In genomic region chr6:31791324-31792089, GRCh38 we compare ENCODE assay signal across 8 cellular contexts. TPM values are rescaled to one million over a fixed set of nuclear protein-coding genes. Genes with fewer than 3 reads are reported as not detected.
DNase-seq lines count a peak whose midpoint lies in the region; ATAC-seq and TF ChIP-seq lines count a peak whose summit lies in the region.

No MANE protein-coding gene starts in this region.

- peaks cover 44% of the 10 kb centered on the region for H3K4me1 ChIP-seq in Karpas-422 (ENCODE audit: low read length)

- H3K27me3 ChIP-seq in Karpas-422 (ENCODE audit: low read length) = no peaks in the 10 kb centered on the region
- H3K27me3 ChIP-seq in SU-DHL-6 (ENCODE audit: low read length) = no peaks in the 10 kb centered on the region

- H3F3A ChIP-seq in SU-DHL-6 (ENCODE audit: insufficient read depth) = peaks cover 39% of the 10 kb centered on the region

- H3K4me1 Mint-ChIP-seq in osteocyte (ENCODE audit: unreplicated experiment) = peaks cover 17% of the 10 kb centered on the region

- peak overlapping the region; percentile 70 for H3K27ac Mint-ChIP-seq in osteocyte (ENCODE audit: unreplicated experiment)

- H3K9me3 Mint-ChIP-seq in osteocyte (ENCODE audit: unreplicated experiment) = no peaks in the 10 kb centered on the region

- H3K79me2 ChIP-seq in Karpas-422 (ENCODE audit: low read length) = peaks cover 38% of the 10 kb centered on the region
- peaks cover 32% of the 10 kb centered on the region for H3K79me2 ChIP-seq in SU-DHL-6 (ENCODE audit: insufficient read depth, low read length)

- no peak overlapping the region for H3K9ac ChIP-seq in Karpas-422 (ENCODE audit: low read length)
- H3K9ac ChIP-seq in SU-DHL-6 (ENCODE audit: low read length) = no peak overlapping the region

- H3K27ac ChIP-seq in Karpas-422 (ENCODE audit: low read length) (no peak overlapping the region), SU-DHL-6 (ENCODE audit: low read depth, low read length) (no peak overlapping the region)

- H2AFZ ChIP-seq in Karpas-422 (ENCODE audit: low read length) (no peak overlapping the region), SU-DHL-6 (ENCODE audit: low read depth, low read length, severe bottlenecking) (no peak overlapping the region)

- no peaks in the 10 kb centered on the region for H3K9me2 ChIP-seq in Karpas-422 (replicated peaks; ENCODE audit: insufficient read depth, low read length)
- H3K9me2 ChIP-seq in SU-DHL-6 (replicated peaks; ENCODE audit: insufficient read depth, low read length) = no peaks in the 10 kb centered on the region

- peak; percentile 41 for DNase-seq in activated T-cell treated with anti-CD3 and anti-CD28 coated beads, Interleukin-2, amount 50 U/mL, for 1 hour
- DNase-seq in activated T-cell treated with anti-CD3 and anti-CD28 coated beads for 4 hours = no peak
- DNase-seq in Karpas-422 = peak; percentile 81
- peak; percentile 90 for DNase-seq in epidermal melanocyte (ENCODE audit: insufficient read length, low spot score)
- DNase-seq in osteocyte (ENCODE audit: extremely low spot score, unreplicated experiment) = no peak
- DNase-seq in NCI-H187 (lab: John Stamatoyannopoulos, UW) = no peak

- peaks cover 10% of the 10 kb centered on the region for H3K36me3 Mint-ChIP-seq in osteocyte (ENCODE audit: unreplicated experiment)

- TF ChIP-seq CTCF in SU-DHL-6 (IDR thresholded peaks at IDR 0.05; ENCODE audit: insufficient read depth, low read length, poor library complexity, severe bottlenecking) (peak; percentile 85), osteocyte (IDR thresholded peaks at IDR 0.05) (peak; percentile 66)

- no peak overlapping the region for H3K4me3 Mint-ChIP-seq in osteocyte (ENCODE audit: unreplicated experiment)

- H3K9me3 ChIP-seq in Karpas-422 (ENCODE audit: low read length) (no peaks in the 10 kb centered on the region), SU-DHL-6 (ENCODE audit: insufficient read depth, low read length) (no peaks in the 10 kb centered on the region)

- H3K4me2 ChIP-seq in Karpas-422 (ENCODE audit: low read depth, low read length, poor library complexity, severe bottlenecking) (no peak overlapping the region), SU-DHL-6 (ENCODE audit: low read depth, low read length, poor library complexity, severe bottlenecking) (no peak overlapping the region)

- no peaks in the 10 kb centered on the region for H3K27me3 Mint-ChIP-seq in osteocyte (ENCODE audit: unreplicated experiment)

- peaks cover 14% of the 10 kb centered on the region for H3K36me3 ChIP-seq in Karpas-422 (ENCODE audit: insufficient read depth, low read length)
- H3K36me3 ChIP-seq in SU-DHL-6 (ENCODE audit: low read length) = peaks cover 24% of the 10 kb centered on the region

- H3K4me3 ChIP-seq in Karpas-422 (ENCODE audit: low read length) (no peak overlapping the region), SU-DHL-6 (ENCODE audit: insufficient read depth, low read length, poor library complexity, severe bottlenecking) (no peak overlapping the region)

- H4K20me1 ChIP-seq in Karpas-422 (ENCODE audit: insufficient read depth, low read depth, low read length) (no peaks in the 10 kb centered on the region), SU-DHL-6 (ENCODE audit: low read depth, low read length) (peaks cover 4% of the 10 kb centered on the region; the same call in 1 of the 2 replicates)

- ATAC-seq in GM21576 (IDR thresholded peaks at IDR 0.05; ENCODE audit: unreplicated experiment) = no peak

RNA-seq across cellular contexts. Expression of gene VARS1, which starts 4.0 kb away (rescaled TPM):
- 38.0 and 43.0 TPM in 2 replicates for total RNA-seq in Karpas-422 (2014; rRNA removed; shearing (Covaris generic); ENCODE audit: low replicate concordance)
- total RNA-seq in osteocyte = 73.0 and 73.4 TPM in 2 replicates

RNA-seq across cellular contexts. Expression of gene VWA7, which starts 14.4 kb away (rescaled TPM):
- 0.29 and 0.34 TPM in 2 replicates for total RNA-seq in Karpas-422 (2014; rRNA removed; shearing (Covaris generic); ENCODE audit: low replicate concordance)
- 0.50 and 0.94 TPM in 2 replicates for total RNA-seq in osteocyte

RNA-seq across cellular contexts. Expression of gene LSM2, which starts 15.3 kb away (rescaled TPM):
- total RNA-seq in Karpas-422 (2014; rRNA removed; shearing (Covaris generic); ENCODE audit: low replicate concordance) = 44.9 and 57.4 TPM in 2 replicates
- total RNA-seq in osteocyte = 50.6 and 54.3 TPM in 2 replicates

RNA-seq across cellular contexts. Expression of gene HSPA1L, which starts 23.6 kb away (rescaled TPM):
- 0.72 TPM in 1 of 2 replicates, not detected in the other for total RNA-seq in Karpas-422 (2014; rRNA removed; shearing (Covaris generic); ENCODE audit: low replicate concordance)
- 1.1 and 1.7 TPM in 2 replicates for total RNA-seq in osteocyte

RNA-seq across cellular contexts. Expression of gene HSPA1A, which starts 23.8 kb away (rescaled TPM):
- 0.32 TPM in 1 of 2 replicates, not detected in the other for total RNA-seq in Karpas-422 (2014; rRNA removed; shearing (Covaris generic); ENCODE audit: low replicate concordance)
- total RNA-seq in osteocyte = 19.7 and 24.8 TPM in 2 replicates

Comparison
In these comparisons a context has a peak if more than half of its experiments do, and no peak if none do; other contexts are left out.
1. DNase-seq: peak in activated T-cell treated with anti-CD3 and anti-CD28 coated beads, Interleukin-2, amount 50 U/mL, for 1 hour (single experiment), Karpas-422 (single experiment) and epidermal melanocyte (single experiment); none in activated T-cell treated with anti-CD3 and anti-CD28 coated beads for 4 hours (single experiment), osteocyte (single experiment) and NCI-H187 (0 of 2).